In genomic region chr6:44072452-44072958, GRCh38 we compare ENCODE assay signal across 8 cellular contexts. TPM values are rescaled to one million over a fixed set of nuclear protein-coding genes. Genes with fewer than 3 reads are reported as not detected.
DNase-seq lines count a peak whose midpoint lies in the region; ATAC-seq and TF ChIP-seq lines count a peak whose summit lies in the region.

No MANE protein-coding gene starts in this region.

- CTCF ChIA-PET in Caco-2 (lab: Charles Lee): interaction anchor here (1.0 to 1.6 kb wide), 2 partner anchors 146 to 216 kb away, joined by 3 to 8 read pairs; no protein-coding TSS in a partner anchor

- peak overlapping the region; percentile 86 for H3K4me3 Mint-ChIP-seq in Caco-2 (ENCODE audit: unreplicated experiment)
- peak overlapping the region; percentile 75 to 86 (median 83) for H3K4me3 Mint-ChIP-seq in brain
- H3K4me3 Mint-ChIP-seq in nephron progenitor cell: peak overlapping the region; percentile 81

- H3K4me1 Mint-ChIP-seq in Caco-2 (ENCODE audit: low read depth, unreplicated experiment) (no peaks in the 10 kb centered on the region), brain (peaks cover 81% of the 10 kb centered on the region), nephron progenitor cell (peaks cover 62% of the 10 kb centered on the region)

- H3K36me3 Mint-ChIP-seq in Caco-2 (ENCODE audit: insufficient read depth, unreplicated experiment): peaks cover 5% of the 10 kb centered on the region
- H3K36me3 Mint-ChIP-seq in brain: no peaks in the 10 kb centered on the region
- H3K36me3 Mint-ChIP-seq in nephron progenitor cell (ENCODE audit: low read depth): no peaks in the 10 kb centered on the region

- DNase-seq in Caco-2 (no peak), nephron progenitor cell (no peak), NCI-H2081 (lab: John Stamatoyannopoulos, UW) (no peak), posterior cingulate gyrus (no peak), GDM1 (lab: John Stamatoyannopoulos, UW) (no peak), medulla oblongata (ENCODE audit: extremely low spot score) (no peak)

- H3K9me3 Mint-ChIP-seq in Caco-2 (ENCODE audit: unreplicated experiment): no peaks in the 10 kb centered on the region
- peaks cover 0 to 2% (median 0%) of the 10 kb centered on the region in 5 experiments for H3K9me3 Mint-ChIP-seq in brain
- H3K9me3 Mint-ChIP-seq in nephron progenitor cell: no peaks in the 10 kb centered on the region

- H3K27me3 ChIP-seq in Caco-2 (replicated peaks; ENCODE audit: control insufficient read depth, insufficient read depth, low read length): no peaks in the 10 kb centered on the region

- BruUV-seq in Caco-2 (replicated peaks; lab: Mats Ljungman, UMichigan): no TSS peak

- no peak for TF ChIP-seq CTCF in Caco-2 (IDR thresholded peaks at IDR 0.05; ENCODE audit: insufficient read depth in 1 of 2, low read depth in 1 of 2, low read length in 1 of 2, severe bottlenecking in 1 of 2, unreplicated experiment in 1 of 2)
- no peak for TF ChIP-seq CTCF in brain (conservative IDR thresholded peaks at IDR 0.05)
- no peak for TF ChIP-seq CTCF in nephron progenitor cell (IDR thresholded peaks at IDR 0.05)

- peak; percentile 6 for ATAC-seq in HG02763 (IDR thresholded peaks at IDR 0.05; ENCODE audit: unreplicated experiment)

- H3K27ac Mint-ChIP-seq in Caco-2 (ENCODE audit: unreplicated experiment) (peak overlapping the region; percentile 80), brain (peak overlapping the region; percentile 96 to 100 (median 99)), nephron progenitor cell (no peak overlapping the region)

- no peaks in the 10 kb centered on the region; the same call in 1 of the 2 replicates for H3K36me3 ChIP-seq in Caco-2 (ENCODE audit: control insufficient read depth, insufficient read depth, low read length)

- H3K4me3 ChIP-seq in Caco-2 (ENCODE audit: low read depth, low read length): no peak overlapping the region; the same call in 1 of the 2 replicates

- intact Hi-C loops in Caco-2 (cut with micrococcal nuclease; ENCODE audit: unreplicated experiment) (loop anchor here (5.0 kb wide), 2 partner anchors 160 to 215 kb away; no protein-coding TSS in a partner anchor), posterior cingulate gyrus (cut with DNase I) (no loop called here)

- H3K27me3 Mint-ChIP-seq in Caco-2 (ENCODE audit: insufficient read depth, unreplicated experiment) (peaks cover 4% of the 10 kb centered on the region), brain (peaks cover 2% of the 10 kb centered on the region), nephron progenitor cell (ENCODE audit: low read depth, poor library complexity) (peaks cover 26% of the 10 kb centered on the region)

- no peaks in the 10 kb centered on the region for H3K9me3 ChIP-seq in Caco-2

- peaks cover 9% of the 10 kb centered on the region for H3K4me1 ChIP-seq in Caco-2

- POLR2A ChIA-PET in Caco-2 (lab: Charles Lee): interaction anchor here (0.6 to 0.7 kb wide), 2 partner anchors 12 to 303 kb away, joined by 3 to 9 read pairs; partner anchors contain the start of gene VEGFA

RNA-seq across cellular contexts. Expression of gene MRPL14, which starts 54.7 kb away (rescaled TPM):
- 87.6 and 92.2 TPM in 2 replicates for total RNA-seq in Caco-2 (2022)
- 72.7 TPM for polyA plus RNA-seq in brain (ENCODE audit: insufficient read depth, low read depth, low replicate concordance)

RNA-seq across cellular contexts. Expression of gene TMEM63B, which starts 54.8 kb away (rescaled TPM):
- total RNA-seq in Caco-2 (2022): 28.2 and 28.4 TPM in 2 replicates
- polyA plus RNA-seq in brain (ENCODE audit: insufficient read depth, low read depth, low replicate concordance): 48.2 TPM
